ENCODE assay signal across 32 cellular contexts in genomic region chr10:122402548-122403131, GRCh38. TPM values are rescaled to one million over a fixed set of nuclear protein-coding genes. Genes with fewer than 3 reads are reported as not detected.
"Had no signal": no experiment of that assay in that cellular context is flagged by ENCODE, and none has a peak within 500 bp of the region (broad histone marks: within the 10 kb centered on the region; RNA-seq: fewer than 3 reads in every experiment).

No MANE protein-coding gene starts in this region.

- H3K9me3 ChIP-seq: body of pancreas, breast epithelium, SJSA1, SK-N-SH had no signal

- H3K27ac ChIP-seq: adrenal gland, body of pancreas, breast epithelium, KMS-11, SJSA1 had no signal

- ATAC-seq: activated CD8-positive, alpha-beta T cell treated with anti-CD3 and anti-CD28 coated beads for 36 hours; activated T-helper 17 cell treated with anti-CD3 and anti-CD28 coated beads, Interleukin-2, amount 50 U/mL, for 72 hours; body of pancreas had no signal

- H3K9ac ChIP-seq: KMS-11, SK-N-SH had no signal

- H3K4me1 ChIP-seq: adrenal gland, breast epithelium, SJSA1 had no signal

- H3K27me3 ChIP-seq: adrenal gland, body of pancreas, breast epithelium, SJSA1 had no signal

- DNase-seq: activated CD4-positive, alpha-beta T cell treated with anti-CD3 and anti-CD28 coated beads, Interleukin-2, amount 50 U/mL, for 1 hour; activated CD8-positive, alpha-beta T cell treated with anti-CD3 and anti-CD28 coated beads for 36 hours; activated effector memory CD4-positive, alpha-beta T cell treated with anti-CD3 and anti-CD28 coated beads, Interleukin-2, amount 50 U/mL, for 16 hours; activated naive CD4-positive, alpha-beta T cell; activated T-cell treated with anti-CD3 and anti-CD28 coated beads, Interleukin-2, amount 50 U/mL, for 1 hour; activated T-cell treated with anti-CD3 and anti-CD28 coated beads, Interleukin-2, amount 50 U/mL, for 72 hours; adrenal gland; body of pancreas; caudate nucleus; cerebellar nuclear complex; MM.1S; NCI-H1092 treated with DMSO at 0.1 percent for 48 hours; NCI-H1417; NCI-H146; NCI-H187; NCI-H2029 treated with DMSO at 0.1 percent for 48 hours; NCI-H2107; NCI-H2171; NCI-H510A; NCI-H526; NCI-H748 treated with DMSO at 0.1 percent for 48 hours; SHP77 treated with DMSO at 0.1 percent for 48 hours; SK-N-SH had no signal

- H3K36me3 ChIP-seq: breast epithelium had no signal

- FAIRE-seq: astrocyte, TTC549 had no signal

- H3K9me2 ChIP-seq: SK-N-SH had no signal

- H3K4me2 ChIP-seq: KMS-11, SK-N-SH had no signal

- H3K4me3 ChIP-seq: adrenal gland, body of pancreas, breast epithelium, SJSA1 had no signal

RNA-seq across cellular contexts. Expression of gene ARMS2, which starts 51.8 kb away (rescaled TPM):
- total RNA-seq: activated CD8-positive, alpha-beta memory T cell treated with anti-CD3 and anti-CD28 coated beads for 36 hours; activated CD8-positive, alpha-beta T cell treated with anti-CD3 and anti-CD28 coated beads for 36 hours; activated T-cell treated with anti-CD3 and anti-CD28 coated beads, Interleukin-2, amount 50 U/mL, for 72 hours; activated T-helper 17 cell treated with anti-CD3 and anti-CD28 coated beads, Interleukin-2, amount 50 U/mL, for 72 hours; adrenal gland; astrocyte; body of pancreas; breast epithelium; LHCN-M2; OCI-LY7; SJSA1 had no signal
- polyA plus RNA-seq: SK-N-SH had no signal

RNA-seq across cellular contexts. Expression of gene HTRA1, which starts 58.7 kb away (rescaled TPM):
- total RNA-seq: activated CD8-positive, alpha-beta memory T cell treated with anti-CD3 and anti-CD28 coated beads for 36 hours; activated CD8-positive, alpha-beta T cell treated with anti-CD3 and anti-CD28 coated beads for 36 hours; activated T-cell treated with anti-CD3 and anti-CD28 coated beads, Interleukin-2, amount 50 U/mL, for 72 hours; activated T-helper 17 cell treated with anti-CD3 and anti-CD28 coated beads, Interleukin-2, amount 50 U/mL, for 72 hours; OCI-LY7 had no signal
